Comparison of ENCODE assay signal across 18 cellular contexts in the genomic region with DNA sequence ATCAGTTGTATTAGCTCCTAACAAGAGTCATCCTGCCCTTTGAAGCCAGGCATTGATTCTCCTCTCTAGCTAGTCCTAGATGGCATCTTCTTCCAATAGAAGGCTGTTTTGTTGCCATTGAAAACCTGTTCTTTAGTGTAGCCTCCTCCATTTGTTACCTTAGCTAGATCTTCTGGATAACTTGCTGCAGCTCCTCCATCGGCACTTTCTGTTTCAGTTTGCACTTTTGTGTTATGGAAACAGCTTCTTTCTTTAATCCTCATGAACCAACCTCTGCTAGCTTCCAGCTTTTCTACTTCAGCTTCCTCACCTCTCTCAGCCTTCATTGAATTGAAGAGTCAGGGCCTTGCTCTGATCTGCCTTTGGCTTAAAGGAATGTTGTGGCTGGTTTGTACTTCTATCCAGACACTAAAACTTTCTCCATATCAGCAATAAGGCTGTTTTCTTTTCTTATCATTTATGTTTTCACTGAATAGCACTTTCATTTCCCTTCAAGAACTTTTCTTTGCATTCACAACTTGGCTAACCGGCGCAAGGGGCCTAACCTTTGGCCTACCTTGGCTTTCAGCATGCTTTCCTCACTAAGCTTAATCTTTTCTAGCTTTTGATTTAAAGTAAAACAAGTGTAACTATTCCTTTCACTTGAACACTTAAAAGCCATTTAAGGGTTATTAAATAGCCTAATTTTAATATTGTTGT.
DNase-seq lines count a peak whose midpoint lies in the region; ATAC-seq, FAIRE-seq and TF ChIP-seq lines count a peak whose summit lies in the region.
"Had no signal": no experiment of that assay in that cellular context is flagged by ENCODE, and none has a peak within 500 bp of the region (broad histone marks: within the 10 kb centered on the region; RNA-seq: fewer than 3 reads in every experiment).

No MANE protein-coding gene starts in this region.

- H3K9ac ChIP-seq in duodenal mucosa (ENCODE audit: low read depth in 1 of 2, low read length in 2 of 2) (peak overlapping the region in 1 of 2 donors; percentile 4), GM23248 (no peak overlapping the region)

- no peaks in the 10 kb centered on the region for H3F3A ChIP-seq in GM23248 (ENCODE audit: insufficient read depth)

- in situ Hi-C loops in GM23248 (cut with MboI) = no loop called here

- 41 to 48% methylated on average over 3 of the region's 3 CpGs for WGBS in pancreas, 2 donors
- WGBS in GM23248 (ENCODE audit: low coverage in 1 of 2, low lambda C conversion rate in 2 of 2, missing lambda C conversion rate in 2 of 2), 2 experiments = 92 to 95% methylated on average over 3 of the region's 3 CpGs

- TF ChIP-seq CTCF in pancreas (IDR thresholded peaks at IDR 0.05) = no peak

- H3K4me1 ChIP-seq in duodenal mucosa (ENCODE audit: control insufficient read depth in 1 of 2, insufficient read depth in 2 of 2, low read length in 2 of 2) = peaks cover 4 to 14% of the 10 kb centered on the region in 2 donors
- H3K4me1 ChIP-seq in pancreas = peaks cover 0 to 8% (median 5%) of the 10 kb centered on the region in 3 donors
- no peaks in the 10 kb centered on the region for H3K4me1 ChIP-seq in GM23248 (ENCODE audit: insufficient read depth)

- H4K20me1 ChIP-seq in GM23248 (ENCODE audit: insufficient read depth) = no peaks in the 10 kb centered on the region

- H3K36me3 ChIP-seq in duodenal mucosa (ENCODE audit: control insufficient read depth in 1 of 2, insufficient read depth in 2 of 2, low read length in 2 of 2) (no peaks in the 10 kb centered on the region), pancreas (no peaks in the 10 kb centered on the region), GM23248 (ENCODE audit: low read depth) (no peaks in the 10 kb centered on the region)
- H3K36me3 ChIP-seq: esophagus muscularis mucosa had no signal

- ATAC-seq in GM18511 (IDR thresholded peaks at IDR 0.05; ENCODE audit: unreplicated experiment) (peak; percentile 58), pancreas (peak in 3 of 4 donors; percentile 15 to 74 (median 45)), GM21576 (IDR thresholded peaks at IDR 0.05; ENCODE audit: unreplicated experiment) (no peak)
- ATAC-seq: Right ventricle myocardium inferior had no signal

- peak; percentile 28 to 41 for DNase-seq in NOMO-1 (lab: John Stamatoyannopoulos, UW; ENCODE audit: unreplicated experiment in 2 of 2)
- no peak for DNase-seq in NOMO-1 treated with dmso at 0.1 percent for 144 hours (lab: John Stamatoyannopoulos, UW; ENCODE audit: unreplicated experiment)
- no peak for DNase-seq in pancreas
- no peak for DNase-seq in GM03348 (ENCODE audit: low spot score)
- DNase-seq in GM23248 = no peak
- DNase-seq: activated CD4-positive, alpha-beta T cell treated with anti-CD3 and anti-CD28 coated beads for 4 hours; hypothalamus; Kasumi-1; naive B cell; NCI-H1436 treated with DMSO at 0.1 percent for 48 hours; NCI-H2227 treated with DMSO at 0.1 percent for 48 hours had no signal

- H3K9me2 ChIP-seq in GM23248 (ENCODE audit: insufficient read depth) = no peaks in the 10 kb centered on the region

- intact Hi-C loops in pancreas (cut with DNase I) = no loop called here

- no peak overlapping the region for H3K27ac ChIP-seq in duodenal mucosa (ENCODE audit: low read depth, low read length)
- peak overlapping the region in 2 of 4 donors; percentile 48 to 68 for H3K27ac ChIP-seq in pancreas
- no peak overlapping the region for H3K27ac ChIP-seq in GM23248
- H3K27ac ChIP-seq: 22Rv1, C4-2B, esophagus muscularis mucosa had no signal

- H3K4me2 ChIP-seq in GM23248 (ENCODE audit: unreplicated experiment) = no peak overlapping the region

- no peak for FAIRE-seq in pancreas (lab: Jason Lieb, UNC)

- no peak overlapping the region for H2AFZ ChIP-seq in GM23248

- H3K79me2 ChIP-seq in GM23248 (ENCODE audit: insufficient read depth) = no peaks in the 10 kb centered on the region

- H3K4me3 ChIP-seq in duodenal mucosa (ENCODE audit: low read depth in 1 of 2, low read length in 2 of 2) = peak overlapping the region; percentile 44
- no peak overlapping the region for H3K4me3 ChIP-seq in pancreas
- H3K4me3 ChIP-seq in GM23248 = no peak overlapping the region
- H3K4me3 ChIP-seq: esophagus muscularis mucosa had no signal

- H3K27me3 ChIP-seq in duodenal mucosa (ENCODE audit: control insufficient read depth in 1 of 2, insufficient read depth in 2 of 2, low read length in 2 of 2) = no peaks in the 10 kb centered on the region
- no peaks in the 10 kb centered on the region for H3K27me3 ChIP-seq in pancreas
- no peaks in the 10 kb centered on the region for H3K27me3 ChIP-seq in GM23248 (replicated peaks; ENCODE audit: insufficient read depth)
- H3K27me3 ChIP-seq: esophagus muscularis mucosa had no signal

- H3K9me3 ChIP-seq in duodenal mucosa (ENCODE audit: control insufficient read depth in 1 of 2, low read length in 2 of 2) = no peaks in the 10 kb centered on the region
- no peaks in the 10 kb centered on the region for H3K9me3 ChIP-seq in pancreas
- H3K9me3 ChIP-seq in GM23248 (ENCODE audit: low read depth) = no peaks in the 10 kb centered on the region
- H3K9me3 ChIP-seq: esophagus muscularis mucosa had no signal

Comparison
In these comparisons a context has a peak if more than half of its experiments do, and no peak if none do; other contexts are left out.
1. DNase-seq: peak in NOMO-1 (2 of 2); none in NOMO-1 treated with dmso at 0.1 percent for 144 hours (single experiment), pancreas (0 of 6), GM03348 (single experiment) and GM23248 (single experiment).
2. H3K4me3 ChIP-seq: peak in duodenal mucosa (2 of 2); none in pancreas (0 of 4) and GM23248 (single experiment).